In genomic region chr1:170041423-170042207, GRCh38 we compare ENCODE assay signal across 2 cellular contexts.
TF ChIP-seq lines count a peak whose summit lies in the region.

No MANE protein-coding gene starts in this region.

TF ChIP-seq in IMR-90, 13 proteins besides CTCF, POLR2A, EP300 and RAD21:
- TF ChIP-seq FOS (IDR thresholded peaks at IDR 0.05; ENCODE audit: low read depth, low read length) (no peak), NFE2L2 (IDR thresholded peaks at IDR 0.05; ENCODE audit: low read depth, low read length) (no peak), USF2 (IDR thresholded peaks at IDR 0.05; ENCODE audit: low read depth, low read length) (no peak), ELK1 (IDR thresholded peaks at IDR 0.05; ENCODE audit: borderline replicate concordance, low read depth, low read length) (no peak), RFX5 (IDR thresholded peaks at IDR 0.05; ENCODE audit: low read depth, low read length) (no peak), BHLHE40 (IDR thresholded peaks at IDR 0.05; ENCODE audit: low read depth, low read length) (no peak), RCOR1 (IDR thresholded peaks at IDR 0.05; ENCODE audit: insufficient replicate concordance, low read length) (no peak), CEBPB (IDR thresholded peaks at IDR 0.05; ENCODE audit: low read depth, low read length) (no peak), MAFK (IDR thresholded peaks at IDR 0.05; ENCODE audit: low read depth, low read length) (no peak), MXI1 (IDR thresholded peaks at IDR 0.05; ENCODE audit: borderline replicate concordance, low read depth, low read length) (no peak), SMC3 (IDR thresholded peaks at IDR 0.05; ENCODE audit: low read depth, low read length) (no peak), CHD1 (IDR thresholded peaks at IDR 0.05; ENCODE audit: low read depth, low read length) (no peak), MAZ (IDR thresholded peaks at IDR 0.05; ENCODE audit: borderline replicate concordance, low read depth, low read length) (no peak)

TF ChIP-seq in K562, 482 proteins besides CTCF, POLR2A, EP300 and RAD21 (continues in another document):
- TF ChIP-seq ZNF407 (IDR thresholded peaks at IDR 0.05; ENCODE audit: low read depth) (no peak), ZBTB1 (CRISPR knock-in tag; IDR thresholded peaks at IDR 0.05; ENCODE audit: borderline replicate concordance, low read depth) (no peak), ELF2 (CRISPR knock-in tag; IDR thresholded peaks at IDR 0.05) (no peak), TEAD4 (IDR thresholded peaks at IDR 0.05; ENCODE audit: low read length) (peak; percentile 69; the same call in 1 of the 2 replicates), TEAD4 (CRISPR knock-in tag; IDR thresholded peaks at IDR 0.05; ENCODE audit: borderline replicate concordance) (no peak), PHB2 (IDR thresholded peaks at IDR 0.05; ENCODE audit: low read depth) (no peak), SPI1 (IDR thresholded peaks at IDR 0.05; ENCODE audit: borderline replicate concordance, low read depth, low read length) (no peak), CBX3 (IDR thresholded peaks at IDR 0.05; ENCODE audit: borderline replicate concordance in 1 of 2, low read length in 2 of 2) (no peak), CEBPZ (IDR thresholded peaks at IDR 0.05; ENCODE audit: borderline replicate concordance, low read depth, low read length) (no peak), RBBP5 (IDR thresholded peaks at IDR 0.05; ENCODE audit: borderline replicate concordance, insufficient read depth, low read length, poor library complexity, severe bottlenecking) (no peak), PURB (CRISPR knock-in tag; IDR thresholded peaks at IDR 0.05; ENCODE audit: low read depth) (no peak), NR2C2 (CRISPR knock-in tag; IDR thresholded peaks at IDR 0.05) (no peak), NR2C2 (tag; IDR thresholded peaks at IDR 0.05) (peak; percentile 33), BCL6 (CRISPR knock-in tag; IDR thresholded peaks at IDR 0.05) (no peak), TAF9B (IDR thresholded peaks at IDR 0.05; ENCODE audit: partially characterized antibody) (no peak), MTF1 (CRISPR knock-in tag; IDR thresholded peaks at IDR 0.05; ENCODE audit: borderline replicate concordance) (no peak), NFIC (IDR thresholded peaks at IDR 0.05) (0 out of 2 replicates have a peak, but pooled peaks have one; percentile 7), E2F5 (CRISPR knock-in tag; IDR thresholded peaks at IDR 0.05) (no peak), JUND (IDR thresholded peaks at IDR 0.05; ENCODE audit: borderline replicate concordance, low read depth, low read length) (no peak), JUND (tag; IDR thresholded peaks at IDR 0.05; ENCODE audit: borderline replicate concordance, low read depth, low read length) (no peak; the same call in 2 of the 3 replicates), ATF3 (IDR thresholded peaks at IDR 0.05) (no peak), ATF3 (CRISPR knock-in tag; conservative IDR thresholded peaks at IDR 0.05) (no peak), NEUROD1 (IDR thresholded peaks at IDR 0.05; ENCODE audit: borderline replicate concordance, low read depth, low read length, partially characterized antibody) (no peak), COPS2 (conservative IDR thresholded peaks at IDR 0.05) (no peak), MTA2 (IDR thresholded peaks at IDR 0.05; ENCODE audit: low read depth) (no peak), CGGBP1 (CRISPR knock-in tag; IDR thresholded peaks at IDR 0.05) (no peak), FOSL1 (tag; conservative IDR thresholded peaks at IDR 0.05) (no peak), RB1 (IDR thresholded peaks at IDR 0.05; ENCODE audit: low read depth) (no peak), STAT5A (IDR thresholded peaks at IDR 0.05; ENCODE audit: borderline replicate concordance, low read length) (peak; percentile 42; the same call in 1 of the 2 replicates), HBP1 (CRISPR knock-in tag; IDR thresholded peaks at IDR 0.05) (no peak), VEZF1 (CRISPR knock-in tag; IDR thresholded peaks at IDR 0.05) (peak; percentile 85), HOXB6 (CRISPR knock-in tag; IDR thresholded peaks at IDR 0.05; ENCODE audit: borderline replicate concordance) (no peak), ARID1B (IDR thresholded peaks at IDR 0.05) (peak; percentile 78), TCF3 (CRISPR knock-in tag; IDR thresholded peaks at IDR 0.05) (peak; percentile 71), RAD51 (IDR thresholded peaks at IDR 0.05; ENCODE audit: borderline replicate concordance, low read depth) (no peak), DPF2 (IDR thresholded peaks at IDR 0.05) (peak; percentile 67; the same call in 1 of the 2 replicates), THRA (IDR thresholded peaks at IDR 0.05) (no peak), ZNF780A (CRISPR knock-in tag; IDR thresholded peaks at IDR 0.05) (no peak), TCF15 (CRISPR knock-in tag; IDR thresholded peaks at IDR 0.05) (no peak), CBFA2T2 (conservative IDR thresholded peaks at IDR 0.05) (peak; percentile 50)
